In the genomic region with DNA sequence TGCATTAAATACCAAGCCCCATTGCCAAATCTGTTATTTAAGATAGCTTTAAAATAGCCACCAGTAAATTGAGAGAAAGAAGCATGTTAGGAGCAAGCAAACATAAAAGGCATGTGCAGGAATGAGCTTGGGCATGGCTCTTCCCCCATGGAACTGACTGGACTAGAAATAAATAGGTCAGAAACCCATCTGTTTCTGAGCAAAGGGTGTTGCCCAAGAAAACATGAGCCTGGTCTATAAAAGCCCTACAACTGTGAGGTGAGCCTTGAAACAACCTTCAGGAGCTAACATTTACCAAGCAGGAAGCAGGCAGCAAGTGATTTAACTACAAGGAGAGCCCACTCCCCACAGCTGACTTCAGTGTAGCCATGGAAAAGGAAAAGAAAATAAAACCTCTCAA, we compare ENCODE assay signal across 21 cellular contexts.
"Had no signal": no experiment of that assay in that cellular context is flagged by ENCODE, and none has a peak within 500 bp of the region (broad histone marks: within the 10 kb centered on the region; RNA-seq: fewer than 3 reads in every experiment).

No MANE protein-coding gene starts in this region.

- H3K9me3 ChIP-seq: tibial artery had no signal

- H3K27ac Mint-ChIP-seq: activated CD4-positive, alpha-beta T cell treated with anti-CD3 and anti-CD28 coated beads, Interleukin-2, amount 10 ng/mL, durations not matched to agents 24 days and 14 days; activated CD8-positive, alpha-beta T cell treated with anti-CD3 and anti-CD28 coated beads for 36 hours; activated naive CD8-positive, alpha-beta T cell treated with anti-CD3 and anti-CD28 coated beads, Interleukin-2, amount 50 U/mL, for 24 hours; activated T-helper 1 cell treated with anti-CD3 and anti-CD28 coated beads, Interleukin-12 subunit alpha, Interleukin-12 subunit beta, Interleukin-2, Interleukin-4 antibody, amounts not matched to agents 30 ng/mL and 10 ng/mL and 1 ng/mL, durations not matched to agents 14 hours and 24 hours and 36 hours; immature natural killer cell; mesothelial cell of epicardium; naive thymus-derived CD8-positive, alpha-beta T cell; neural progenitor cell; progenitor cell of endocrine pancreas; stimulated activated naive CD8-positive, alpha-beta T cell treated with anti-CD3 and anti-CD28 coated beads, Interleukin-15, Interleukin-2, amounts not matched to agents 100 ng/mL and 50 ng/mL, for 24 hours had no signal

- H3K36me3 Mint-ChIP-seq: immature natural killer cell; mesothelial cell of epicardium; naive thymus-derived CD8-positive, alpha-beta T cell; neural progenitor cell had no signal

- H3K4me3 ChIP-seq: hepatocyte, left lung, neural progenitor cell, tibial artery had no signal

- DNase-seq: activated CD4-positive, alpha-beta T cell treated with anti-CD3 and anti-CD28 coated beads, Interleukin-2, amount 10 ng/mL, durations not matched to agents 24 days and 14 days; activated CD8-positive, alpha-beta T cell treated with anti-CD3 and anti-CD28 coated beads for 36 hours; activated gamma-delta T cell; activated naive CD4-positive, alpha-beta T cell treated with anti-CD3 and anti-CD28 coated beads, Interleukin-2, amount 50 U/mL, for 16 hours; activated naive CD8-positive, alpha-beta T cell treated with anti-CD3 and anti-CD28 coated beads, Interleukin-2, amount 50 U/mL, for 24 hours; glutamatergic neuron; immature natural killer cell; left lung; mammary epithelial cell; naive thymus-derived CD8-positive, alpha-beta T cell; stimulated activated CD4-positive, alpha-beta T cell treated with anti-CD3 and anti-CD28 coated beads, Interleukin-12 subunit alpha, Interleukin-12 subunit beta, amount 100 ng/mL, for 4 hours; stimulated activated CD4-positive, alpha-beta T cell treated with anti-CD3 and anti-CD28 coated beads, Interleukin-4, amount 100 ng/mL, for 4 hours; tibial artery had no signal

- ATAC-seq: activated CD4-positive, CD25-positive, alpha-beta regulatory T cell treated with anti-CD3 and anti-CD28 coated beads, Interleukin-2, amount 50 U/mL, for 24 hours; activated CD8-positive, alpha-beta T cell treated with anti-CD3 and anti-CD28 coated beads for 36 hours; activated naive CD8-positive, alpha-beta T cell treated with anti-CD3 and anti-CD28 coated beads, Interleukin-2, amount 50 U/mL, for 24 hours; left lung; naive thymus-derived CD8-positive, alpha-beta T cell had no signal

- H3K27ac ChIP-seq: hepatocyte, left lung, neural progenitor cell, tibial artery, VCaP had no signal

- H3K4me1 Mint-ChIP-seq: activated CD4-positive, alpha-beta T cell treated with anti-CD3 and anti-CD28 coated beads, Interleukin-2, amount 10 ng/mL, durations not matched to agents 24 days and 14 days; activated naive CD8-positive, alpha-beta T cell treated with anti-CD3 and anti-CD28 coated beads, Interleukin-2, amount 50 U/mL, for 24 hours; immature natural killer cell; mesothelial cell of epicardium; naive thymus-derived CD8-positive, alpha-beta T cell; neural progenitor cell had no signal

- H3K4me3 Mint-ChIP-seq: activated CD4-positive, alpha-beta T cell treated with anti-CD3 and anti-CD28 coated beads, Interleukin-2, amount 10 ng/mL, durations not matched to agents 24 days and 14 days; activated CD8-positive, alpha-beta T cell treated with anti-CD3 and anti-CD28 coated beads for 36 hours; activated naive CD8-positive, alpha-beta T cell treated with anti-CD3 and anti-CD28 coated beads, Interleukin-2, amount 50 U/mL, for 24 hours; activated T-helper 1 cell treated with anti-CD3 and anti-CD28 coated beads, Interleukin-12 subunit alpha, Interleukin-12 subunit beta, Interleukin-2, Interleukin-4 antibody, amounts not matched to agents 30 ng/mL and 10 ng/mL and 1 ng/mL, durations not matched to agents 14 hours and 24 hours and 36 hours; immature natural killer cell; mesothelial cell of epicardium; naive thymus-derived CD8-positive, alpha-beta T cell; neural progenitor cell; stimulated activated naive CD8-positive, alpha-beta T cell treated with anti-CD3 and anti-CD28 coated beads, Interleukin-15, Interleukin-2, amounts not matched to agents 100 ng/mL and 50 ng/mL, for 24 hours had no signal

- H3K4me1 ChIP-seq: left lung, neural progenitor cell, tibial artery had no signal

- H3K27me3 Mint-ChIP-seq: activated CD4-positive, alpha-beta T cell treated with anti-CD3 and anti-CD28 coated beads, Interleukin-2, amount 10 ng/mL, durations not matched to agents 24 days and 14 days; activated CD8-positive, alpha-beta T cell treated with anti-CD3 and anti-CD28 coated beads for 36 hours; activated naive CD8-positive, alpha-beta T cell treated with anti-CD3 and anti-CD28 coated beads, Interleukin-2, amount 50 U/mL, for 24 hours; naive thymus-derived CD8-positive, alpha-beta T cell; progenitor cell of endocrine pancreas; stimulated activated naive CD8-positive, alpha-beta T cell treated with anti-CD3 and anti-CD28 coated beads, Interleukin-15, Interleukin-2, amounts not matched to agents 100 ng/mL and 50 ng/mL, for 24 hours had no signal

- H3K36me3 ChIP-seq: left lung, neural progenitor cell, tibial artery had no signal

- H3K9ac ChIP-seq: neural progenitor cell had no signal

- H3K4me2 ChIP-seq: hepatocyte, neural progenitor cell had no signal

- H3K27me3 ChIP-seq: hepatocyte, left lung, neural progenitor cell, tibial artery had no signal
